In the genomic region with DNA sequence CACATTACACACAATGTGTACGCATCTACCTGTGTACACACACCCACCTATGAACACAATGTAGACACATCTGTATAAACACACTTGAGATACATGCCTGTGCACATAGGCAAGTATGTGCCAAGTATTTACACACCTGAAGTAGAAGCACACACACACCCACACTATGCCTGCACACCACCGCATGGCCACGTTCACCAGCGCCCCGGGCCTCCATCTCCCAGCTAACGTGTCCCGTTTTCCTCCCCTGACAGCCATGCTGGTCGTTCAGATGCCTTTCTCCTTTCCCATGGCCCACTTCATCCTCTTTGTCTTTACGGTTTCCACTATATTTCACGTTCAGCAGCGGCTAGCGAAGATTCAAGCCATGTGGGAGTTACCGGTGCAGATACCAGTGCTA, we compare ENCODE assay signal across 27 cellular contexts. TPM values are rescaled to one million over a fixed set of nuclear protein-coding genes. Genes with fewer than 3 reads are reported as not detected.
"Had no signal": no experiment of that assay in that cellular context is flagged by ENCODE, and none has a peak within 500 bp of the region (broad histone marks: within the 10 kb centered on the region; RNA-seq: fewer than 3 reads in every experiment).

No MANE protein-coding gene starts in this region.

- H3K9me3 Mint-ChIP-seq: mesothelial cell of epicardium, naive B cell had no signal

- H3K36me3 Mint-ChIP-seq: naive B cell had no signal

- H3K27ac Mint-ChIP-seq: mesothelial cell of epicardium had no signal

- DNase-seq: dermis blood vessel endothelial cell; dorsolateral prefrontal cortex; effector CD4-positive, alpha-beta T cell; effector memory CD4-positive, alpha-beta T cell; erythroblast; esophagus squamous epithelium; foreskin fibroblast; foreskin melanocyte; gastrocnemius medialis; glutamatergic neuron; head of caudate nucleus; heart right ventricle; hippocampal formation; left cardiac atrium; left ventricle myocardium superior; lower lobe of right lung; mesenchymal stem cell; mucosa of descending colon; naive B cell had no signal

- H3K4me3 Mint-ChIP-seq: mesothelial cell of epicardium, naive B cell had no signal

- ATAC-seq: gastrocnemius medialis, left cardiac atrium, left lung, left ventricle myocardium superior, lower lobe of right lung, mucosa of descending colon had no signal

RNA-seq across cellular contexts. Expression of gene FUT2, which starts 6.9 kb away (rescaled TPM):
- total RNA-seq: dermis blood vessel endothelial cell, glomerular endothelial cell, heart right ventricle, left cardiac atrium, left ventricle myocardium superior, lung microvascular endothelial cell, myocyte had no signal

RNA-seq across cellular contexts. Expression of gene NTN5, which starts 29.9 kb away (rescaled TPM):
- total RNA-seq: dermis blood vessel endothelial cell, esophagus mucosa, gastrocnemius medialis, kidney epithelial cell, left ventricle myocardium superior, lung microvascular endothelial cell had no signal

RNA-seq across cellular contexts. Expression of gene IZUMO1, which starts 44.0 kb away (rescaled TPM):
- total RNA-seq: glomerular endothelial cell, lower leg skin, mucosa of descending colon had no signal
